Comparison of ENCODE assay signal across 8 cellular contexts in the genomic region with DNA sequence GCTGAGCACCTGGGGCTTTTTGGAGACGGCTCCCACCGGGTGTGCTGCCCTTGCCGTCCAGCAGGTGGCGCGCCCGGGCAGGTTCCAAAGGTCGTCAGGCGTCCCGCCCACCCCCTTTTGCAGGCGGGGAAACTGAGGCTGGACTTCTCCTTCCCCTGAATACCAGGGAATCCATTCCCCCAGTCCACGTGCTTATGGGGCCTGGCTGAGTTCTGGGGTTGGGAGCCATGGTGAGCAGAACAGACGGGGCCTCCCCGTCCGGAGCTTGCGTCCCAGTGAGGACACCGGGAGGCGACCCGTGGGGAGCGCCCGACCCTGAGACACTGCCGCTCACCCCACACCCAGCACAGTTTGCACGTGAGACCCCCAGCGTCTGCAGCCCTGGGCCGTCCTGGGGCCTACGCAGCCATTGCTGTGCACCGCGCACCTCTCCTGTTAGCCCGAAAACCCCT. TPM values are rescaled to one million over a fixed set of nuclear protein-coding genes. Genes with fewer than 3 reads are reported as not detected.
A peak's percentile ranks its signal among the peaks of the same experiment; 100 is the strongest.
DNase-seq lines count a peak whose midpoint lies in the region; ATAC-seq, FAIRE-seq and TF ChIP-seq lines count a peak whose summit lies in the region.

No MANE protein-coding gene starts in this region.

- no peaks in the 10 kb centered on the region for H3K79me2 ChIP-seq in smooth muscle cell (ENCODE audit: low read depth)

- H3K36me3 ChIP-seq in smooth muscle cell (ENCODE audit: low read depth): no peaks in the 10 kb centered on the region

- no peak for FAIRE-seq in frontal cortex (lab: Jason Lieb, UNC)

- peak; percentile 82 for TF ChIP-seq CTCF in NB4 (IDR thresholded peaks at IDR 0.05; ENCODE audit: low read depth, low read length)
- peak; percentile 99 for TF ChIP-seq CTCF in smooth muscle cell (IDR thresholded peaks at IDR 0.05; ENCODE audit: borderline replicate concordance, insufficient read depth, poor library complexity, severe bottlenecking)

- H3K4me3 ChIP-seq in NB4 (ENCODE audit: low read depth, low read length) (no peak overlapping the region), smooth muscle cell (no peak overlapping the region)

- H3K4me2 ChIP-seq in smooth muscle cell: no peak overlapping the region

- H2AFZ ChIP-seq in smooth muscle cell (ENCODE audit: low read depth): no peak overlapping the region

- no peak overlapping the region for H3K9ac ChIP-seq in smooth muscle cell (ENCODE audit: low read depth)

- no peaks in the 10 kb centered on the region for H3K9me3 ChIP-seq in smooth muscle cell (replicated peaks; ENCODE audit: low read depth)

- no peaks in the 10 kb centered on the region for H3K4me1 ChIP-seq in smooth muscle cell (ENCODE audit: low read depth)

- in situ Hi-C loops in KBM-7 (cut with MboI; ENCODE audit: low pct_unique_long_range_greater_than_20kb, low sequenced_read_pairs): no loop called here

- H3K27ac ChIP-seq in smooth muscle cell (ENCODE audit: low read depth): no peak overlapping the region

- TF ChIP-seq POLR2A in NB4 (IDR thresholded peaks at IDR 0.05; ENCODE audit: extremely low read depth, insufficient read length): no peak

- DNase-seq in COLO668 (lab: John Stamatoyannopoulos, UW; ENCODE audit: unreplicated experiment) (peak; percentile 17), NB4 (ENCODE audit: low read depth) (peak; percentile 47), activated T-helper 1 cell treated with Interleukin-2 at 50 U/mL for 16 hours (ENCODE audit: low read depth) (peak; percentile 35), frontal cortex (ENCODE audit: low spot score in 2 of 2) (peak; percentile 59 to 73), smooth muscle cell (lab: John Stamatoyannopoulos, UW; ENCODE audit: unreplicated experiment) (no peak), KBM-7 (no peak), DMS79 (lab: John Stamatoyannopoulos, UW) (no peak)

- H3F3A ChIP-seq in smooth muscle cell (ENCODE audit: low read depth): no peaks in the 10 kb centered on the region

- no peaks in the 10 kb centered on the region for H3K27me3 ChIP-seq in smooth muscle cell (ENCODE audit: low read depth)

- ATAC-seq in GM19351 (IDR thresholded peaks at IDR 0.05; ENCODE audit: unreplicated experiment): no peak

- H4K20me1 ChIP-seq in smooth muscle cell (ENCODE audit: low read depth): no peaks in the 10 kb centered on the region

- 53% methylated on average over 26 of the region's 28 CpGs for WGBS in smooth muscle cell (ENCODE audit: low lambda C conversion rate)

RNA-seq across cellular contexts. Expression of a gene that starts 51.8 kb away (rescaled TPM):
- total RNA-seq in frontal cortex (48.1 TPM), smooth muscle cell (2.4 and 4.9 TPM in 2 replicates)
- 2.1 and 4.3 TPM in 2 replicates for polyA plus RNA-seq in smooth muscle cell

RNA-seq across cellular contexts. Expression of a gene that starts 57.7 kb away (rescaled TPM):
- 26.1 TPM for total RNA-seq in frontal cortex
- 8.3 and 8.5 TPM in 2 replicates for total RNA-seq in smooth muscle cell
- 4.6 and 4.8 TPM in 2 replicates for polyA plus RNA-seq in smooth muscle cell

Comparison
In these comparisons a context has a peak if more than half of its experiments do, and no peak if none do; other contexts are left out.
1. DNase-seq: peak in COLO668 (single experiment), NB4 (single experiment), activated T-helper 1 cell treated with Interleukin-2 at 50 U/mL for 16 hours (single experiment) and frontal cortex (2 of 2); none in smooth muscle cell (single experiment), KBM-7 (single experiment) and DMS79 (single experiment).